In the genomic region with DNA sequence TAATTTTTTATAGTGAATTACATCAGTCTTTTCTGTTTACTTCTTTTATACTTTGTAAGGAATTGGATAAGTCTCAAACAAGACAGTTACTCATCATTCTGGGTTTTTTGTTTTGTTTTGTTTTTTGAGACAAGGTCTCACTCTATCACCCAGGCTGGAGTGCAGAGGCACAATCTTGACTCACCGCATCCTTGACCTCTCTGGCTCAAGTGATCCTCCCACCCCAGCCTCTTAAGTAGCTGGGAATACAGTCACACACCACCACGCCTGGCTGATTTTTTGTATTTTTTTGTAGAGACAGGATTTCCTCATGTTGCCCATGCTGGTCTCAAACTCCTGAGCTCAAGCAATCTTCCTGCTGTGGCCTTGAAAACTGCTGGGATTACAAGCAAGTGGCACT, we compare ENCODE assay signal across 22 cellular contexts.
A peak's percentile ranks its signal among the peaks of the same experiment; 100 is the strongest.
DNase-seq lines count a peak whose midpoint lies in the region; ATAC-seq and TF ChIP-seq lines count a peak whose summit lies in the region.
"Had no signal": no experiment of that assay in that cellular context is flagged by ENCODE, and none has a peak within 500 bp of the region (broad histone marks: within the 10 kb centered on the region; RNA-seq: fewer than 3 reads in every experiment).

No MANE protein-coding gene starts in this region.

- H3K9me3 ChIP-seq in left lung: peaks cover 0 to 8% of the 10 kb centered on the region in 2 donors
- H3K9me3 ChIP-seq: neutrophil, transverse colon had no signal

- in situ Hi-C loops in brain microvascular endothelial cell (cut with HindIII; ENCODE audit: low pct_ligation_motif_present, low sequenced_read_pairs): no loop called here

- H3K4me3 ChIP-seq in brain microvascular endothelial cell (ENCODE audit: low read depth, low read length) (no peak overlapping the region), left lung (no peak overlapping the region)
- H3K4me3 ChIP-seq: lung, transverse colon had no signal

- intact Hi-C loops in left lung (cut with DNase I): no loop called here

- H3K27me3 ChIP-seq in brain microvascular endothelial cell (replicated peaks) (no peaks in the 10 kb centered on the region), left lung (no peaks in the 10 kb centered on the region)
- H3K27me3 ChIP-seq: neutrophil, transverse colon had no signal

- TF ChIP-seq CTCF in brain microvascular endothelial cell (IDR thresholded peaks at IDR 0.05; ENCODE audit: low read depth, low read length, missing control alignments) (no peak), left lung (IDR thresholded peaks at IDR 0.05) (no peak)

- no peaks in the 10 kb centered on the region for H3K4me1 ChIP-seq in left lung
- H3K4me1 ChIP-seq: transverse colon had no signal

- DNase-seq in DMS 273 treated with DMSO at 0.1 percent for 48 hours (lab: John Stamatoyannopoulos, UW) (peak; percentile 27), NCI-H524 (lab: John Stamatoyannopoulos, UW) (peak; percentile 85 to 90), brain microvascular endothelial cell (peak; percentile 49), kidney tubule cell (ENCODE audit: low spot score) (peak; percentile 83), left lung (no peak), AG08395 (ENCODE audit: low spot score) (no peak), islet precursor cell (no peak)
- DNase-seq: activated B cell treated with CpG ODN at 0.5 μM for 24 hours; activated CD4-positive, alpha-beta T cell treated with anti-CD3 and anti-CD28 coated beads, Interleukin-2, amount 50 U/mL, for 48 hours; amniotic stem cell; CD8-positive, alpha-beta T cell; DND-41; head of caudate nucleus; OCI-M1; SIG-M5; stimulated activated CD4-positive, alpha-beta T cell treated with anti-CD3 and anti-CD28 coated beads, Interleukin-4, amount 100 ng/mL, for 4 hours; stimulated activated naive CD8-positive, alpha-beta T cell treated with anti-CD3 and anti-CD28 coated beads, Interleukin-15, amount 100 ng/mL, for 72 hours; T-helper 17 cell; transverse colon had no signal

- H3K36me3 ChIP-seq in brain microvascular endothelial cell (replicated peaks) (no peaks in the 10 kb centered on the region), left lung (no peaks in the 10 kb centered on the region)
- H3K36me3 ChIP-seq: neutrophil, transverse colon had no signal

- ATAC-seq in left lung (no peak), HG02588 (IDR thresholded peaks at IDR 0.05; ENCODE audit: unreplicated experiment) (no peak)
- ATAC-seq: CD8-positive, alpha-beta T cell; stimulated activated naive CD8-positive, alpha-beta T cell treated with anti-CD3 and anti-CD28 coated beads, Interleukin-15, amount 100 ng/mL, for 72 hours; T-helper 17 cell had no signal

- H3K27ac ChIP-seq in brain microvascular endothelial cell (no peak overlapping the region), left lung (no peak overlapping the region)
- H3K27ac ChIP-seq: neutrophil, transverse colon had no signal

Comparison
In these comparisons a context has a peak if more than half of its experiments do, and no peak if none do; other contexts are left out.
1. DNase-seq: peak in DMS 273 treated with DMSO at 0.1 percent for 48 hours (single experiment), NCI-H524 (2 of 2), brain microvascular endothelial cell (single experiment) and kidney tubule cell (single experiment); none in left lung (0 of 2), AG08395 (single experiment) and islet precursor cell (single experiment).